26 cellular contexts compared by ENCODE assay signal in the genomic region with DNA sequence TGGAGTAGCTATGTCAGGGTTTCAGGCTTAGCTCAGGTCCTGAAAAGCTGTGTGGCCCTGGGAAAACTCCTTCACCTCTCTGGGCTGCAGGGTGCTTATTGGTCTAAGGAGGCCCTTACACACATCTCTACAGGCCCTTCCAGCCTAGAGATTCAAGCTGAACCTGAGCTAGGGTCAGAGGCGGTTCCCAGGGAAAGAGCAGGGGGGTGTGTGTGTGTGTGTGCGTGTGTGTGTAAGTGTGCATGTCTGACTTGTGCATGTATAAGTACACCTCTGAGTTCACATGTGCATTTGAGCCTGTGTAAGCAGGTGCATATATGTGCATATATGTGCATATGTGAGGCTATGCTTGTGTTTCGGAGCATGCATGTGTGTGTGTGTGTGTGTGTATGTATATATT.
"Had no signal": no experiment of that assay in that cellular context is flagged by ENCODE, and none has a peak within 500 bp of the region (broad histone marks: within the 10 kb centered on the region; RNA-seq: fewer than 3 reads in every experiment).

No MANE protein-coding gene starts in this region.

- H3K27me3 ChIP-seq: left lung, neutrophil, ovary, tibial artery, upper lobe of left lung, vagina had no signal

- H3K36me3 ChIP-seq: left lung, lower lobe of right lung, neutrophil, ovary, stomach, suprapubic skin, thoracic aorta, tibial artery, upper lobe of left lung, vagina had no signal

- ATAC-seq: left colon; left lung; lower lobe of right lung; naive thymus-derived CD8-positive, alpha-beta T cell; right cardiac atrium; sciatic nerve; stimulated activated naive B cell treated with anti-CD40 and anti-IgM and Interleukin-4, amounts not matched to agents 10 μg/mL and 1 μg/mL and 100 μg/mL, for 72 hours; stimulated activated naive CD8-positive, alpha-beta T cell treated with anti-CD3 and anti-CD28 coated beads, Interleukin-15, Interleukin-2, amounts not matched to agents 100 U/mL and 50 U/mL, for 24 hours had no signal

- DNase-seq: hippocampal formation; kidney glomerular epithelial cell; left colon; left lung; lower lobe of right lung; mammary epithelial cell; mesenchymal stem cell; naive thymus-derived CD8-positive, alpha-beta T cell; occipital lobe; ovary; right cardiac atrium; stimulated activated CD4-positive, alpha-beta T cell treated with anti-CD3 and anti-CD28 coated beads, Interleukin-12 subunit alpha, Interleukin-12 subunit beta, amount 100 ng/mL, for 4 hours; stimulated activated CD4-positive, alpha-beta T cell treated with anti-CD3 and anti-CD28 coated beads, Interleukin-15, amount 100 ng/mL, for 24 hours; stimulated activated CD4-positive, alpha-beta T cell treated with anti-CD3 and anti-CD28 coated beads, Interleukin-2, amount 100 ng/mL, for 24 hours; stimulated activated CD4-positive, alpha-beta T cell treated with anti-CD3 and anti-CD28 coated beads, Interleukin-4, amount 100 ng/mL, for 1 hour; stimulated activated naive B cell treated with anti-CD40 and anti-IgM and Interleukin-4, amounts not matched to agents 10 μg/mL and 1 μg/mL and 100 μg/mL, for 72 hours; stimulated activated naive CD8-positive, alpha-beta T cell treated with anti-CD3 and anti-CD28 coated beads, Interleukin-15, Interleukin-2, amounts not matched to agents 100 U/mL and 50 U/mL, for 24 hours; stomach; tibial artery; upper lobe of left lung had no signal

- H3K27ac ChIP-seq: left lung, lower lobe of right lung, neutrophil, ovary, skin epidermis, stomach, suprapubic skin, thoracic aorta, tibial artery, upper lobe of left lung, vagina had no signal

- H3K9me3 ChIP-seq: left lung, lower lobe of right lung, neutrophil, ovary, stomach, suprapubic skin, thoracic aorta, tibial artery, upper lobe of left lung, vagina had no signal

- H3K4me3 ChIP-seq: left lung, lower lobe of right lung, ovary, skin epidermis, stomach, suprapubic skin, thoracic aorta, tibial artery, upper lobe of left lung, vagina had no signal

- H3K4me1 ChIP-seq: left lung, lower lobe of right lung, stomach, suprapubic skin, tibial artery, upper lobe of left lung, vagina had no signal
